Comparison of ENCODE assay signal across 1 cellular context in genomic region chr14:24678801-24679247, GRCh38.
TF ChIP-seq lines count a peak whose summit lies in the region.

No MANE protein-coding gene starts in this region.

TF ChIP-seq in K562, 482 proteins besides CTCF, POLR2A, EP300 and RAD21 (continued from another document):
- TF ChIP-seq ZBTB34 (CRISPR knock-in tag; IDR thresholded peaks at IDR 0.05) (no peak), XRCC5 (IDR thresholded peaks at IDR 0.05; ENCODE audit: low read depth, low read length) (peak; percentile 53; the same call in 1 of the 2 replicates), MED1 (CRISPR knock-in tag; IDR thresholded peaks at IDR 0.05; ENCODE audit: borderline replicate concordance) (no peak), ZNF212 (CRISPR knock-in tag; IDR thresholded peaks at IDR 0.05) (no peak), HDAC3 (IDR thresholded peaks at IDR 0.05; ENCODE audit: borderline replicate concordance, partially characterized antibody) (no peak), HDGF (IDR thresholded peaks at IDR 0.05) (no peak), BHLHE40 (IDR thresholded peaks at IDR 0.05; ENCODE audit: low read length) (peak; percentile 18; the same call in 1 of the 2 replicates), ZNF695 (CRISPR knock-in tag; IDR thresholded peaks at IDR 0.05) (no peak), CREM (IDR thresholded peaks at IDR 0.05; ENCODE audit: low read depth) (peak; percentile 17; the same call in 1 of the 2 replicates), DEAF1 (CRISPR knock-in tag; IDR thresholded peaks at IDR 0.05) (peak; percentile 35; the same call in 1 of the 2 replicates), NFATC3 (IDR thresholded peaks at IDR 0.05) (no peak), NONO (IDR thresholded peaks at IDR 0.05; ENCODE audit: low read depth in 2 of 2, low read length in 1 of 2) (no peak), CHCHD3 (CRISPR knock-in tag; IDR thresholded peaks at IDR 0.05) (no peak), MTA3 (IDR thresholded peaks at IDR 0.05; ENCODE audit: borderline replicate concordance) (no peak)
- TF ChIP-seq, protein P1, sequence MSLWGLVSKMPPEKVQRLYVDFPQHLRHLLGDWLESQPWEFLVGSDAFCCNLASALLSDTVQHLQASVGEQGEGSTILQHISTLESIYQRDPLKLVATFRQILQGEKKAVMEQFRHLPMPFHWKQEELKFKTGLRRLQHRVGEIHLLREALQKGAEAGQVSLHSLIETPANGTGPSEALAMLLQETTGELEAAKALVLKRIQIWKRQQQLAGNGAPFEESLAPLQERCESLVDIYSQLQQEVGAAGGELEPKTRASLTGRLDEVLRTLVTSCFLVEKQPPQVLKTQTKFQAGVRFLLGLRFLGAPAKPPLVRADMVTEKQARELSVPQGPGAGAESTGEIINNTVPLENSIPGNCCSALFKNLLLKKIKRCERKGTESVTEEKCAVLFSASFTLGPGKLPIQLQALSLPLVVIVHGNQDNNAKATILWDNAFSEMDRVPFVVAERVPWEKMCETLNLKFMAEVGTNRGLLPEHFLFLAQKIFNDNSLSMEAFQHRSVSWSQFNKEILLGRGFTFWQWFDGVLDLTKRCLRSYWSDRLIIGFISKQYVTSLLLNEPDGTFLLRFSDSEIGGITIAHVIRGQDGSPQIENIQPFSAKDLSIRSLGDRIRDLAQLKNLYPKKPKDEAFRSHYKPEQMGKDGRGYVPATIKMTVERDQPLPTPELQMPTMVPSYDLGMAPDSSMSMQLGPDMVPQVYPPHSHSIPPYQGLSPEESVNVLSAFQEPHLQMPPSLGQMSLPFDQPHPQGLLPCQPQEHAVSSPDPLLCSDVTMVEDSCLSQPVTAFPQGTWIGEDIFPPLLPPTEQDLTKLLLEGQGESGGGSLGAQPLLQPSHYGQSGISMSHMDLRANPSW (CRISPR knock-in tag; IDR thresholded peaks at IDR 0.05) = no peak
